In the genomic region with DNA sequence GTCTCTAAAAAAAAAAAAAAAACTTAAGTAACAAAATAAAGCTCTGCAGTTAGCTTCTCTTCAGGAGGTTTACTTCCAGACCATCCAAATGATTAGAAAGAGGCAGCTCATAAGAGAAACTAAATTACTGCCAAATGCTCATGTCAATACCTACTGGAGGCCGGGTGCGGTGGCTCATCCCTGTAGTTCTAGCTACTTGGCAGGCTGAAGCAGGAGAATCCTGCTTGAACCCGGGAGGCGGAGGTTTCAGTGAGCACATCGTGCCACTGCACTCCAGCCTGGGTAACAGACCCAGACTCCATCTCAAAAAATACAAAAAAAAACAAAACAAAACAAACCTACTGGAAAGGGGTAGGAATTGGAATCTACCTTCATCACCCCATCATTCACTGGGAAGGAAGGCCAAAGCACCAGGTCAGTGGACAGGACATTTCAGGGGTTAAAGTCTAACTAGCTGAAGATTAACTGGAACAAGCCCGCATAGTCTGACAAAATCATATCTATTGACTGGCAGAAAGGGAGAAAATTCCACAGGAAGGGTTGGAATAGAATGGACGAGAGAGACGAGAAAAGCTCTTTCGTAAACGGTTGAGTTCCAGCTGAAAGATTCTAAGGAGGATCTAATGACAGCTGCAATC, we compare ENCODE assay signal across 8 cellular contexts. TPM values are rescaled to one million over a fixed set of nuclear protein-coding genes. Genes with fewer than 3 reads are reported as not detected.
A peak's percentile ranks its signal among the peaks of the same experiment; 100 is the strongest.
DNase-seq lines count a peak whose midpoint lies in the region; TF ChIP-seq lines count a peak whose summit lies in the region.

No MANE protein-coding gene starts in this region.

- TF ChIP-seq CTCF in OCI-LY7 (conservative IDR thresholded peaks at IDR 0.05; ENCODE audit: low read length) (no peak), endothelial cell (IDR thresholded peaks at IDR 0.05; ENCODE audit: unreplicated experiment) (no peak)

- no peaks in the 10 kb centered on the region for H4K20me1 ChIP-seq in OCI-LY7 (ENCODE audit: insufficient read depth, low read length)

- peak overlapping the region; percentile 77 for H3K4me3 ChIP-seq in CD8-positive, alpha-beta memory T cell (ENCODE audit: low read length)
- H3K4me3 ChIP-seq in OCI-LY7 (ENCODE audit: low read depth, low read length, poor library complexity, severe bottlenecking), result peak overlapping the region; percentile 78
- peak overlapping the region; percentile 77 for H3K4me3 ChIP-seq in neuron (ENCODE audit: low read length)

- H3K36me3 Mint-ChIP-seq in CD8-positive, alpha-beta memory T cell, result peaks cover 3 to 27% (median 23%) of the 10 kb centered on the region in 3 donors
- H3K36me3 Mint-ChIP-seq in endothelial cell (ENCODE audit: low read depth, unreplicated experiment), result peaks cover 21% of the 10 kb centered on the region

- peaks cover 15% of the 10 kb centered on the region for H3K4me1 ChIP-seq in CD8-positive, alpha-beta memory T cell (ENCODE audit: insufficient read depth, low read length)
- H3K4me1 ChIP-seq in OCI-LY7 (ENCODE audit: insufficient read depth, low read length, poor library complexity, severe bottlenecking), result peaks cover 23% of the 10 kb centered on the region
- H3K4me1 ChIP-seq in neuron (ENCODE audit: insufficient read depth, low read length), result peaks cover 7% of the 10 kb centered on the region

- intact Hi-C loops in OCI-LY7 (cut with micrococcal nuclease; ENCODE audit: unreplicated experiment), result loop anchor here (1.0 kb wide), 1 partner anchor 116 kb away; no protein-coding TSS in a partner anchor

- no peaks in the 10 kb centered on the region for H3K79me2 ChIP-seq in OCI-LY7 (ENCODE audit: insufficient read depth, low read depth, low read length)

- peak overlapping the region; percentile 80 for H3K4me2 ChIP-seq in OCI-LY7 (ENCODE audit: low read length)

- BruUV-seq in OCI-LY7 (replicated peaks; lab: Mats Ljungman, UMichigan), result no TSS peak

- H3K4me1 Mint-ChIP-seq in CD8-positive, alpha-beta memory T cell, result peaks cover 25 to 36% (median 31%) of the 10 kb centered on the region in 3 donors
- H3K4me1 Mint-ChIP-seq in endothelial cell (ENCODE audit: unreplicated experiment), result peaks cover 24% of the 10 kb centered on the region

- no peaks in the 10 kb centered on the region for H3K27me3 ChIP-seq in CD8-positive, alpha-beta memory T cell (ENCODE audit: insufficient read depth, low read length, poor library complexity, severe bottlenecking)
- H3K27me3 ChIP-seq in neuron (ENCODE audit: insufficient read depth, low read length), result no peaks in the 10 kb centered on the region

- H3K27ac ChIP-seq in CD8-positive, alpha-beta memory T cell (ENCODE audit: low read depth, low read length), result no peak overlapping the region
- no peak overlapping the region for H3K27ac ChIP-seq in OCI-LY7 (ENCODE audit: low read depth, low read length, poor library complexity, severe bottlenecking)

- no peaks in the 10 kb centered on the region for H3K9me2 ChIP-seq in OCI-LY7 (ENCODE audit: insufficient read depth, low read length)

- CTCF ChIA-PET in CD8-positive, alpha-beta memory T cell (lab: Charles Lee), result no interaction called here
- CTCF ChIA-PET in OCI-LY7 (lab: Charles Lee; ENCODE audit: unreplicated experiment), result no interaction called here

- peak overlapping the region; percentile 93 to 99 (median 96) for H3K4me3 Mint-ChIP-seq in CD8-positive, alpha-beta memory T cell
- peak overlapping the region; percentile 97 for H3K4me3 Mint-ChIP-seq in endothelial cell (ENCODE audit: unreplicated experiment)

- POLR2A ChIA-PET in CD8-positive, alpha-beta memory T cell (lab: Charles Lee), result interaction anchor here (1.4 kb wide), 1 partner anchor 227 kb away, joined by 5 read pairs; a partner anchor contains a TSS
- POLR2A ChIA-PET in OCI-LY7 (lab: Charles Lee), result interaction anchor here (0.6 to 2.1 kb wide), 3 partner anchors 41 to 1417 kb away, joined by 3 to 9 read pairs (median 3); a partner anchor contains a TSS

- H3K27ac Mint-ChIP-seq in CD8-positive, alpha-beta memory T cell, result peak overlapping the region; percentile 38 to 97 (median 92)
- H3K27ac Mint-ChIP-seq in endothelial cell (ENCODE audit: unreplicated experiment), result peak overlapping the region; percentile 94

- H2AFZ ChIP-seq in OCI-LY7 (ENCODE audit: low read length) (peak overlapping the region; percentile 96; the same call in 1 of the 2 replicates), neuron (ENCODE audit: low read depth, low read length) (peak overlapping the region; percentile 47)

- DNase-seq in CD8-positive, alpha-beta memory T cell, result no peak
- DNase-seq in OCI-LY7 (ENCODE audit: low spot score) (no peak), endothelial cell (ENCODE audit: low spot score) (no peak), kidney glomerular epithelial cell (lab: John Stamatoyannopoulos, UW) (no peak), NCI-H1694 treated with DMSO at 0.1 percent for 48 hours (lab: John Stamatoyannopoulos, UW) (no peak), EL (no peak), NCI-H2029 (lab: John Stamatoyannopoulos, UW) (no peak)

- H3K9me3 Mint-ChIP-seq in CD8-positive, alpha-beta memory T cell, result peaks cover 0 to 25% (median 6%) of the 10 kb centered on the region in 5 donors
- peaks cover 2% of the 10 kb centered on the region for H3K9me3 Mint-ChIP-seq in endothelial cell (ENCODE audit: unreplicated experiment)

- H3K27me3 Mint-ChIP-seq in CD8-positive, alpha-beta memory T cell, result peaks cover 0 to 2% of the 10 kb centered on the region in 2 donors
- peaks cover 2% of the 10 kb centered on the region for H3K27me3 Mint-ChIP-seq in endothelial cell (ENCODE audit: unreplicated experiment)

- no peaks in the 10 kb centered on the region for H3K36me3 ChIP-seq in CD8-positive, alpha-beta memory T cell (ENCODE audit: insufficient read depth, low read length)
- H3K36me3 ChIP-seq in OCI-LY7 (ENCODE audit: insufficient read depth, low read length), result no peaks in the 10 kb centered on the region
- H3K36me3 ChIP-seq in neuron (ENCODE audit: insufficient read depth, low read length), result peaks cover 4% of the 10 kb centered on the region

- H3K9me3 ChIP-seq in CD8-positive, alpha-beta memory T cell (ENCODE audit: low read length), result no peaks in the 10 kb centered on the region
- H3K9me3 ChIP-seq in OCI-LY7 (ENCODE audit: low read length) (peaks cover 3% of the 10 kb centered on the region; the same call in 1 of the 2 replicates), neuron (ENCODE audit: low read length) (peaks cover 8% of the 10 kb centered on the region)

RNA-seq across cellular contexts. Expression of a gene that starts 1.3 kb away (rescaled TPM):
- 1 to 10 TPM; 2.1 to 3.9 TPM for total RNA-seq in CD8-positive, alpha-beta memory T cell
- polyA plus RNA-seq in CD8-positive, alpha-beta memory T cell, result 4.5 TPM
- 4.5 and 5.2 TPM in 2 replicates for total RNA-seq in OCI-LY7 (2014; rRNA removed; shearing (Covaris generic))
- total RNA-seq in OCI-LY7 (2022) (6.2 and 7.9 TPM in 2 replicates), endothelial cell (ENCODE audit: unreplicated experiment) (13.9 TPM)

RNA-seq across cellular contexts. Expression of a gene that starts 40.8 kb away (rescaled TPM):
- total RNA-seq in CD8-positive, alpha-beta memory T cell, result 1 to 10 TPM; 4.9 to 6.2 TPM
- 12.8 TPM for polyA plus RNA-seq in CD8-positive, alpha-beta memory T cell
- total RNA-seq in OCI-LY7 (2014; rRNA removed; shearing (Covaris generic)), result 13.5 and 14.5 TPM in 2 replicates
- total RNA-seq in OCI-LY7 (2022), result 15.6 and 17.7 TPM in 2 replicates
- 11.5 TPM for total RNA-seq in endothelial cell (ENCODE audit: unreplicated experiment)
